ENCODE assay signal across 8 cellular contexts in the genomic region with DNA sequence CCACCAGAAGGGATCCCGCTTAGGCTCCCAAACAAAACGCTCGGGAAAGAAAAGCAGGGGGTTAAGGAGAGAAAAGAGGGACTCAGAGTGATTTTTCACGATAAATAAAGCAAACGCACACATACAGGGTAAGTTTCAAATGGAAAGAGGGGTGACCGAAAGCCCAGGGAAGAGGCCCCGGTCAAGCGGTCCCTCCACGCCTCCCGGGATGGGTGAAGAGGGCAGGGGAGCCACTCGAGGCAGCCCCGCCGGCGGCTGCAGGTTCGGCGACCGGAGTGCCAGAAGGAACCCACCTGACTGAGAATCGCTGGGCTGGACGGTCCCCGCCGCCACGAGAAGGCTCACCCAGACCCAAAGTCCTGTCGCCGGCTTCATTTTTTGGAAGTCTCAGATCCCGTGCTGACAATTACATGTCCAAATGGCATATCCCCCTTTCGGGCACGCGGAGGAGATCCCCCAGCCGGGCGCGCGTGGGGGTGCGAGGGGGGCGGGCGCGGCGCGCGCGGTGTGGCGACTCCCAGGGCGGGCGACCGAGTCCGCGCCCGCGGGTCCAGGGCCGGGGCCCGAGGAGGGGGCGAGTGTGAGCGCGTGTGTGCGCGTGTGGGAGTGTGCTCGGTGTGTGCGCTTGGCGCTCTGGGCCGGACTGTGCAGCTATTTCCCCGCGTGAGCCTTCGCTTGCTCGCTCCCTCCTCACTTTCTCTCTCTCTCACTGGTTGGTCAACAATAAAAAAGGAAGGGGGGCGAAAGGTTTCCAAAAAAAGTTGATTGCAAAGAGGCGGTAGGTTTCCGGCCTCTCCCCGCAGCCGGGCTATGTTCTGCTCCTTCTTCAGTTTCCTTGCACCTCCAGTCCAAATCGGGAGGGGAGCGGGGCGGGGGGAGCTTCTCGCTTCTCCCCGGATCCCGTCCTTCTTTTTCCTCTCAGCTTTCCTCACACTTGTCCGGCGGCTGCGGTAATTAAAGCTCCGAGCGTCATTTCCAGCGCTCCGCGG. TPM values are rescaled to one million over a fixed set of nuclear protein-coding genes. Genes with fewer than 3 reads are reported as not detected.
DNase-seq lines count a peak whose midpoint lies in the region; ATAC-seq, FAIRE-seq and TF ChIP-seq lines count a peak whose summit lies in the region.

A gene (minus strand): TSS at position 647 of the 989 bp plus-strand sequence. CDS start 272 bp downstream, at position 375.

- no peaks in the 10 kb centered on the region for H3K9me1 ChIP-seq in keratinocyte (ENCODE audit: control insufficient read depth, extremely low read depth, insufficient read depth, low read length)

- peak within 1 kb of the TSS; percentile 89 for H3K4me2 ChIP-seq in keratinocyte (ENCODE audit: control insufficient read depth, extremely low read depth, insufficient read depth, low read depth, low read length)

- in situ Hi-C loops in brain microvascular endothelial cell (cut with HindIII; ENCODE audit: low pct_ligation_motif_present, low sequenced_read_pairs) = no loop called here

- 1 to 3% (median 1%) methylated on average over 72 to 82 of the region's 82 CpGs for WGBS in spleen, 5 donors

- intact Hi-C loops in spleen (cut with DNase I; ENCODE audit: low total_unique reads) = no loop called here

- TF ChIP-seq CTCF in C4-2B (conservative IDR thresholded peaks at IDR 0.05) (no peak), brain microvascular endothelial cell (IDR thresholded peaks at IDR 0.05; ENCODE audit: low read depth, low read length, missing control alignments) (no peak), keratinocyte (optimal IDR thresholded peaks at IDR 0.05 in 1 of 3, IDR thresholded peaks at IDR 0.05 in 1 of 3, conservative IDR thresholded peaks at IDR 0.05 in 1 of 3; ENCODE audit: extremely low read depth in 1 of 3, insufficient read depth in 2 of 3, low read length in 3 of 3) (no peak), spleen (IDR thresholded peaks at IDR 0.05 in 8 of 11, conservative IDR thresholded peaks at IDR 0.05 in 3 of 11) (no peak)

- dilution Hi-C loops in keratinocyte (cut with MboI; ENCODE audit: extremely low pct_ligation_motif_present, low sequenced_read_pairs) = no loop called here

- H3K27me3 ChIP-seq in brain microvascular endothelial cell (replicated peaks) = no peaks in the 10 kb centered on the region
- peaks cover 43% of the 10 kb centered on the region for H3K27me3 ChIP-seq in keratinocyte (ENCODE audit: control insufficient read depth, extremely low read depth, insufficient read depth, low read length)
- H3K27me3 ChIP-seq in spleen (replicated peaks in 1 of 7) = peaks cover 6 to 76% (median 32%) of the 10 kb centered on the region in 7 donors

- no peak within 1 kb of the TSS for H3K9ac ChIP-seq in keratinocyte (ENCODE audit: control insufficient read depth, extremely low read depth, insufficient read depth, low read length)

- H3K36me3 ChIP-seq in brain microvascular endothelial cell (replicated peaks) (no peaks in the 10 kb centered on the region), keratinocyte (ENCODE audit: control insufficient read depth in 2 of 2, extremely low read depth in 1 of 2, insufficient read depth in 2 of 2, low read length in 2 of 2) (no peaks in the 10 kb centered on the region), spleen (no peaks in the 10 kb centered on the region)

- no peaks in the 10 kb centered on the region for H3K79me2 ChIP-seq in keratinocyte (ENCODE audit: control insufficient read depth, insufficient read depth, low read length)

- no peak for FAIRE-seq in keratinocyte (lab: Jason Lieb, UNC)

- peak within 1 kb of the TSS; percentile 36; the same call in 1 of the 2 replicates for H3K27ac ChIP-seq in C4-2B
- H3K27ac ChIP-seq in brain microvascular endothelial cell = no peak within 1 kb of the TSS
- H3K27ac ChIP-seq in keratinocyte (ENCODE audit: control insufficient read depth, insufficient read depth, low read length) = no peak within 1 kb of the TSS
- no peak within 1 kb of the TSS for H3K27ac ChIP-seq in spleen

- H3K4me3 ChIP-seq in brain microvascular endothelial cell (ENCODE audit: low read depth, low read length) (peak within 1 kb of the TSS; percentile 65), keratinocyte (ENCODE audit: control insufficient read depth in 2 of 3, extremely low read depth in 1 of 3, insufficient read depth in 2 of 3, low read depth in 1 of 3, low read length in 3 of 3) (peak within 1 kb of the TSS; percentile 27 to 69 (median 69)), spleen (peak within 1 kb of the TSS; percentile 33 to 72 (median 50))

- H2AFZ ChIP-seq in keratinocyte (ENCODE audit: control insufficient read depth, low read length) = peak within 1 kb of the TSS; percentile 70

- no peaks in the 10 kb centered on the region for H4K20me1 ChIP-seq in keratinocyte (ENCODE audit: control insufficient read depth, extremely low read depth, insufficient read depth, low read length)

- no peak for TF ChIP-seq POLR2A in spleen (IDR thresholded peaks at IDR 0.05)

- DNase-seq in brain microvascular endothelial cell (no peak), keratinocyte (ENCODE audit: low read depth, low spot score) (no peak), spleen (peak; percentile 65), SW 1271 (lab: John Stamatoyannopoulos, UW) (no peak), AML-193 (lab: John Stamatoyannopoulos, UW) (no peak)

- peaks cover 27% of the 10 kb centered on the region for H3K4me1 ChIP-seq in keratinocyte (ENCODE audit: control insufficient read depth, extremely low read depth, insufficient read depth, low read length)
- peaks cover 4 to 36% (median 26%) of the 10 kb centered on the region in 6 donors for H3K4me1 ChIP-seq in spleen

- ATAC-seq in HG03354 (IDR thresholded peaks at IDR 0.05; ENCODE audit: poor library complexity, severe bottlenecking, unreplicated experiment) (peak; percentile 35), GM19023 (IDR thresholded peaks at IDR 0.05; ENCODE audit: unreplicated experiment) (no peak)

- H3K9me3 ChIP-seq in keratinocyte (ENCODE audit: control insufficient read depth, low read depth, low read length) (no peaks in the 10 kb centered on the region), spleen (no peaks in the 10 kb centered on the region)

RNA-seq across cellular contexts. Expression of the gene that starts here (rescaled TPM):
- polyA plus RNA-seq in keratinocyte (0.01 TPM in 3 replicates), spleen (under 1 TPM; under 0.01 to 0.02 (median under 0.01) TPM)
- not detected for polyA plus RNA-seq in keratinocyte (2011; ENCODE audit: low read depth)
- 0.01 TPM in 1 of 2 replicates, not detected in the other for polyA plus RNA-seq in keratinocyte (2011; cell fraction: cytosol; rRNA removed)
- 0.01 TPM in 1 of 2 replicates, not detected in the other for polyA plus RNA-seq in keratinocyte (2011; cell fraction: nucleus; rRNA removed)
- not detected in 2 replicates for polyA plus RNA-seq in keratinocyte (2012; ENCODE audit: low replicate concordance)
- polyA minus RNA-seq in keratinocyte = not detected in 3 replicates
- not detected for polyA minus RNA-seq in keratinocyte (2011; cell fraction: cytosol; rRNA and poly(A)+ RNA removed)
- polyA minus RNA-seq in keratinocyte (2011; cell fraction: nucleus; rRNA and poly(A)+ RNA removed) = not detected in 2 replicates
- total RNA-seq in spleen = 1 to 10 TPM in 2 of 7 donors, under 1 TPM in 5; 0.21 to 1.4 (median 0.59) TPM
